ENCODE assay signal across 1 cellular context in genomic region chrX:69221239-69222102, GRCh38.
TF ChIP-seq lines count a peak whose summit lies in the region.

No MANE protein-coding gene starts in this region.

TF ChIP-seq in H1, 55 proteins besides CTCF, POLR2A, EP300 and RAD21:
- TF ChIP-seq SAP30 (IDR thresholded peaks at IDR 0.05; ENCODE audit: insufficient read depth, insufficient replicate concordance, low read length), result no peak
- TF ChIP-seq YY1 (IDR thresholded peaks at IDR 0.05; ENCODE audit: low read depth, low read length), result no peak
- TF ChIP-seq CTBP2 (IDR thresholded peaks at IDR 0.05; ENCODE audit: borderline replicate concordance, insufficient read depth, insufficient read length, low read length), result no peak
- TF ChIP-seq SIX5 (IDR thresholded peaks at IDR 0.05; ENCODE audit: low read depth, low read length), result no peak
- no peak for TF ChIP-seq CEBPB (IDR thresholded peaks at IDR 0.05; ENCODE audit: low read depth, low read length)
- TF ChIP-seq MAX (IDR thresholded peaks at IDR 0.05), result peak; percentile 75
- TF ChIP-seq RFX5 (IDR thresholded peaks at IDR 0.05; ENCODE audit: borderline replicate concordance, low read depth, low read length), result no peak
- TF ChIP-seq FOSL1 (IDR thresholded peaks at IDR 0.05; ENCODE audit: insufficient read depth, low read depth, low read length), result no peak
- peak; percentile 73 for TF ChIP-seq E2F6 (IDR thresholded peaks at IDR 0.05)
- TF ChIP-seq ATF3 (IDR thresholded peaks at IDR 0.05; ENCODE audit: insufficient read depth, low read depth, low read length), result no peak
- peak; percentile 42 for TF ChIP-seq ASH2L (IDR thresholded peaks at IDR 0.05; ENCODE audit: low read length)
- peak; percentile 75 for TF ChIP-seq KDM1A (IDR thresholded peaks at IDR 0.05; ENCODE audit: borderline replicate concordance, low read length)
TF ChIP-seq in H1: peak in this region for 4.
